In the genomic region with DNA sequence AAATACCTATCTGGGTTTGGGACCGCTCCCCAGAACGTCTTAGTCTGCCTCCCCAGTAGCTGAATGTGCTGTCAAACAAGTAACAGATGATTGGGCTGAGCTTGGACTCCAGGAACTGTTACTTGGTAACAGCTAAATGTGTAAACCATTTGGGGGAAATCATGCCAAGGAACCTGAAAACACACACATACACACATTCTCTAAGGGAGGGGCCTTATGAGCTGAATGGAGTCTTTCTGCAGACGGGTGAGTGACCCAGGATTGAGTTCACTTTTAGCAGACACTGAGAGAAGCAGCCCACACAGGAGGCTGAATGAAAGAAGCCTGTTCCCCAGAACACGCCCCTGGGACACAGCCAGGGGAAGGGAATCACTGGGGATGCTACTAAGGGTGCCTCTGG, we compare ENCODE assay signal across 8 cellular contexts. TPM values are rescaled to one million over a fixed set of nuclear protein-coding genes. Genes with fewer than 3 reads are reported as not detected.
DNase-seq lines count a peak whose midpoint lies in the region; ATAC-seq and TF ChIP-seq lines count a peak whose summit lies in the region.

No MANE protein-coding gene starts in this region.

- H3K4me1 ChIP-seq in duodenal mucosa (ENCODE audit: control insufficient read depth in 1 of 2, insufficient read depth in 2 of 2, low read length in 2 of 2), result peaks cover 30 to 47% of the 10 kb centered on the region in 2 donors

- H3K9me3 Mint-ChIP-seq in Calu3 (ENCODE audit: low read depth, unreplicated experiment) (no peaks in the 10 kb centered on the region), nephron (no peaks in the 10 kb centered on the region)

- H3K4me3 Mint-ChIP-seq in Calu3 (ENCODE audit: low read depth, unreplicated experiment), result peak overlapping the region; percentile 96
- H3K4me3 Mint-ChIP-seq in nephron, result peak overlapping the region; percentile 92 to 96 (median 95)

- peak overlapping the region; percentile 81 to 92 for H3K9ac ChIP-seq in duodenal mucosa (ENCODE audit: low read depth in 1 of 2, low read length in 2 of 2)

- peak overlapping the region; percentile 90 to 98 for H3K4me3 ChIP-seq in duodenal mucosa (ENCODE audit: low read depth in 1 of 2, low read length in 2 of 2)

- ATAC-seq in GM19397 (IDR thresholded peaks at IDR 0.05; ENCODE audit: unreplicated experiment), result no peak

- CTCF ChIA-PET in Calu3 (lab: Charles Lee), result interaction anchor here (0.6 to 2.2 kb wide), 5 partner anchors 12 to 254 kb away, joined by 3 to 15 read pairs (median 4); a partner anchor contains a TSS

- TF ChIP-seq CTCF in Calu3 (IDR thresholded peaks at IDR 0.05; ENCODE audit: unreplicated experiment) (no peak), nephron (IDR thresholded peaks at IDR 0.05; ENCODE audit: unreplicated experiment in 3 of 3) (no peak)

- peaks cover 10 to 16% of the 10 kb centered on the region in 2 donors for H3K36me3 ChIP-seq in duodenal mucosa (ENCODE audit: control insufficient read depth in 1 of 2, insufficient read depth in 2 of 2, low read length in 2 of 2)

- H3K27ac ChIP-seq in duodenal mucosa (ENCODE audit: low read depth, low read length), result no peak overlapping the region

- no peaks in the 10 kb centered on the region for H3K27me3 ChIP-seq in duodenal mucosa (ENCODE audit: control insufficient read depth in 1 of 2, insufficient read depth in 2 of 2, low read length in 2 of 2)

- intact Hi-C loops in Calu3 (cut with micrococcal nuclease; ENCODE audit: unreplicated experiment), result no loop called here

- BruUV-seq in Calu3 (replicated peaks; lab: Mats Ljungman, UMichigan), result no TSS peak

- DNase-seq in Calu3, result no peak
- DNase-seq in NCI-H69 (lab: John Stamatoyannopoulos, UW), result peak; percentile 37
- no peak for DNase-seq in NCI-H187 (lab: John Stamatoyannopoulos, UW)
- DNase-seq in SW 1271 (lab: John Stamatoyannopoulos, UW), result no peak
- no peak for DNase-seq in stimulated activated CD4-positive, alpha-beta T cell treated with anti-CD3 and anti-CD28 coated beads, Interleukin-2, amount 100 ng/mL, for 24 hours

- H3K4me1 Mint-ChIP-seq in Calu3 (ENCODE audit: low read depth, unreplicated experiment) (peaks cover 56% of the 10 kb centered on the region), nephron (peaks cover 48% of the 10 kb centered on the region)

- H3K27me3 Mint-ChIP-seq in Calu3 (ENCODE audit: unreplicated experiment) (no peaks in the 10 kb centered on the region), nephron (ENCODE audit: low read depth) (peaks cover 5% of the 10 kb centered on the region)

- peaks cover 75% of the 10 kb centered on the region for H3K36me3 Mint-ChIP-seq in Calu3 (ENCODE audit: insufficient read depth, unreplicated experiment)
- peaks cover 15% of the 10 kb centered on the region for H3K36me3 Mint-ChIP-seq in nephron (ENCODE audit: low read depth)

- no peaks in the 10 kb centered on the region for H3K9me3 ChIP-seq in duodenal mucosa (ENCODE audit: control insufficient read depth in 1 of 2, low read length in 2 of 2)

- peak overlapping the region; percentile 54 for H3K27ac Mint-ChIP-seq in Calu3 (ENCODE audit: unreplicated experiment)
- H3K27ac Mint-ChIP-seq in nephron, result peak overlapping the region; percentile 84 to 86 (median 84)

RNA-seq across cellular contexts. Expression of a gene that starts 1.6 kb away (rescaled TPM):
- total RNA-seq in Calu3 (2022), result 258 and 265 TPM in 2 replicates

RNA-seq across cellular contexts. Expression of a gene that starts 13.2 kb away (rescaled TPM):
- total RNA-seq in Calu3 (2022), result 0.73 and 2.7 TPM in 2 replicates

RNA-seq across cellular contexts. Expression of a gene that starts 49.4 kb away (rescaled TPM):
- 144 and 156 TPM in 2 replicates for total RNA-seq in Calu3 (2022)

RNA-seq across cellular contexts. Expression of a gene that starts 52.0 kb away (rescaled TPM):
- 25.3 and 25.6 TPM in 2 replicates for total RNA-seq in Calu3 (2022)
